Comparison of ENCODE assay signal across 9 cellular contexts in genomic region chr5:114221807-114222206, GRCh38.
"Had no signal": no experiment of that assay in that cellular context is flagged by ENCODE, and none has a peak within 500 bp of the region (broad histone marks: within the 10 kb centered on the region; RNA-seq: fewer than 3 reads in every experiment).

No MANE protein-coding gene starts in this region.

- H3K9me3 ChIP-seq: HAP-1 had no signal

- H3K36me3 ChIP-seq: HAP-1 had no signal

- ATAC-seq: GM23338, HCT116, HepG2, K562 had no signal

- H3K27ac ChIP-seq: HL-60 had no signal

- H3K4me3 ChIP-seq: GM23338, HAP-1, K562 had no signal

- H2AFZ ChIP-seq: GM23338 had no signal

- H3K4me2 ChIP-seq: GM23338 had no signal

- H3K4me1 ChIP-seq: HAP-1 had no signal

- DNase-seq: H7, HFFc6 had no signal

- FAIRE-seq: H1, HepG2, K562 had no signal
